1 cellular context compared by ENCODE assay signal in genomic region chr18:31942999-31943894, GRCh38.
TF ChIP-seq lines count a peak whose summit lies in the region.

TSS of gene TRAPPC8 (minus strand) at chr18:31943128. CDS start at chr18:31942764, 364 bp downstream.

TF ChIP-seq in H1, 55 proteins besides CTCF, POLR2A, EP300 and RAD21:
- TF ChIP-seq SAP30 (IDR thresholded peaks at IDR 0.05; ENCODE audit: insufficient read depth, insufficient replicate concordance, low read length) (peak; percentile 89), MAX (IDR thresholded peaks at IDR 0.05) (peak; percentile 76), RBBP5 (IDR thresholded peaks at IDR 0.05; ENCODE audit: borderline replicate concordance, low read depth, low read length) (peak; percentile 53; the same call in 1 of the 2 replicates), TAF7 (optimal IDR thresholded peaks at IDR 0.05; ENCODE audit: borderline replicate concordance, low read depth, low read length) (peak; percentile 52), ASH2L (IDR thresholded peaks at IDR 0.05; ENCODE audit: low read length) (peak; percentile 98), YY1 (IDR thresholded peaks at IDR 0.05; ENCODE audit: low read depth, low read length) (peak; percentile 95), EGR1 (IDR thresholded peaks at IDR 0.05; ENCODE audit: borderline replicate concordance, low read depth, low read length) (peak; percentile 82), POU5F1 (IDR thresholded peaks at IDR 0.05; ENCODE audit: low read depth, low read length) (no peak), SIN3A (conservative IDR thresholded peaks at IDR 0.05 in 1 of 2, IDR thresholded peaks at IDR 0.05 in 1 of 2; ENCODE audit: low read depth in 1 of 2, low read length in 2 of 2) (peak; percentile 81; a peak in 1 of 4 replicates), TAF1 (IDR thresholded peaks at IDR 0.05; ENCODE audit: low read depth, low read length) (peak; percentile 94), TBP (IDR thresholded peaks at IDR 0.05; ENCODE audit: low read depth, low read length) (peak; percentile 83), BCL11A (IDR thresholded peaks at IDR 0.05; ENCODE audit: low read depth in 2 of 2, low read length in 2 of 2) (no peak), CHD2 (IDR thresholded peaks at IDR 0.05; ENCODE audit: low read length) (0 out of 2 replicates have a peak, but pooled peaks have one; percentile 44), KDM5A (IDR thresholded peaks at IDR 0.05; ENCODE audit: low read length) (peak; percentile 86), SP1 (IDR thresholded peaks at IDR 0.05; ENCODE audit: low read depth, low read length) (peak; percentile 23; the same call in 1 of the 2 replicates), KDM4A (IDR thresholded peaks at IDR 0.05; ENCODE audit: low read depth, low read length, severe bottlenecking) (peak; percentile 36), NRF1 (IDR thresholded peaks at IDR 0.05; ENCODE audit: low read depth, low read length) (no peak), SIX5 (IDR thresholded peaks at IDR 0.05; ENCODE audit: low read depth, low read length) (0 out of 2 replicates have a peak, but pooled peaks have one; percentile 19), EZH2 (IDR thresholded peaks at IDR 0.05; ENCODE audit: low read depth, low read length, severe bottlenecking) (no peak), POLR2AphosphoS5 (IDR thresholded peaks at IDR 0.05; ENCODE audit: low read depth, low read length) (peak; percentile 96), E2F6 (IDR thresholded peaks at IDR 0.05) (peak; percentile 88), TEAD4 (IDR thresholded peaks at IDR 0.05; ENCODE audit: low read depth, low read length) (no peak), GTF2F1 (IDR thresholded peaks at IDR 0.05; ENCODE audit: borderline replicate concordance, low read depth, low read length) (0 out of 2 replicates have a peak, but pooled peaks have one; percentile 66), PHF8 (conservative IDR thresholded peaks at IDR 0.05; ENCODE audit: low read depth, low read length) (peak; percentile 90), CREB1 (IDR thresholded peaks at IDR 0.05) (0 out of 2 replicates have a peak, but pooled peaks have one; percentile 56)
- TF ChIP-seq, protein P1, sequence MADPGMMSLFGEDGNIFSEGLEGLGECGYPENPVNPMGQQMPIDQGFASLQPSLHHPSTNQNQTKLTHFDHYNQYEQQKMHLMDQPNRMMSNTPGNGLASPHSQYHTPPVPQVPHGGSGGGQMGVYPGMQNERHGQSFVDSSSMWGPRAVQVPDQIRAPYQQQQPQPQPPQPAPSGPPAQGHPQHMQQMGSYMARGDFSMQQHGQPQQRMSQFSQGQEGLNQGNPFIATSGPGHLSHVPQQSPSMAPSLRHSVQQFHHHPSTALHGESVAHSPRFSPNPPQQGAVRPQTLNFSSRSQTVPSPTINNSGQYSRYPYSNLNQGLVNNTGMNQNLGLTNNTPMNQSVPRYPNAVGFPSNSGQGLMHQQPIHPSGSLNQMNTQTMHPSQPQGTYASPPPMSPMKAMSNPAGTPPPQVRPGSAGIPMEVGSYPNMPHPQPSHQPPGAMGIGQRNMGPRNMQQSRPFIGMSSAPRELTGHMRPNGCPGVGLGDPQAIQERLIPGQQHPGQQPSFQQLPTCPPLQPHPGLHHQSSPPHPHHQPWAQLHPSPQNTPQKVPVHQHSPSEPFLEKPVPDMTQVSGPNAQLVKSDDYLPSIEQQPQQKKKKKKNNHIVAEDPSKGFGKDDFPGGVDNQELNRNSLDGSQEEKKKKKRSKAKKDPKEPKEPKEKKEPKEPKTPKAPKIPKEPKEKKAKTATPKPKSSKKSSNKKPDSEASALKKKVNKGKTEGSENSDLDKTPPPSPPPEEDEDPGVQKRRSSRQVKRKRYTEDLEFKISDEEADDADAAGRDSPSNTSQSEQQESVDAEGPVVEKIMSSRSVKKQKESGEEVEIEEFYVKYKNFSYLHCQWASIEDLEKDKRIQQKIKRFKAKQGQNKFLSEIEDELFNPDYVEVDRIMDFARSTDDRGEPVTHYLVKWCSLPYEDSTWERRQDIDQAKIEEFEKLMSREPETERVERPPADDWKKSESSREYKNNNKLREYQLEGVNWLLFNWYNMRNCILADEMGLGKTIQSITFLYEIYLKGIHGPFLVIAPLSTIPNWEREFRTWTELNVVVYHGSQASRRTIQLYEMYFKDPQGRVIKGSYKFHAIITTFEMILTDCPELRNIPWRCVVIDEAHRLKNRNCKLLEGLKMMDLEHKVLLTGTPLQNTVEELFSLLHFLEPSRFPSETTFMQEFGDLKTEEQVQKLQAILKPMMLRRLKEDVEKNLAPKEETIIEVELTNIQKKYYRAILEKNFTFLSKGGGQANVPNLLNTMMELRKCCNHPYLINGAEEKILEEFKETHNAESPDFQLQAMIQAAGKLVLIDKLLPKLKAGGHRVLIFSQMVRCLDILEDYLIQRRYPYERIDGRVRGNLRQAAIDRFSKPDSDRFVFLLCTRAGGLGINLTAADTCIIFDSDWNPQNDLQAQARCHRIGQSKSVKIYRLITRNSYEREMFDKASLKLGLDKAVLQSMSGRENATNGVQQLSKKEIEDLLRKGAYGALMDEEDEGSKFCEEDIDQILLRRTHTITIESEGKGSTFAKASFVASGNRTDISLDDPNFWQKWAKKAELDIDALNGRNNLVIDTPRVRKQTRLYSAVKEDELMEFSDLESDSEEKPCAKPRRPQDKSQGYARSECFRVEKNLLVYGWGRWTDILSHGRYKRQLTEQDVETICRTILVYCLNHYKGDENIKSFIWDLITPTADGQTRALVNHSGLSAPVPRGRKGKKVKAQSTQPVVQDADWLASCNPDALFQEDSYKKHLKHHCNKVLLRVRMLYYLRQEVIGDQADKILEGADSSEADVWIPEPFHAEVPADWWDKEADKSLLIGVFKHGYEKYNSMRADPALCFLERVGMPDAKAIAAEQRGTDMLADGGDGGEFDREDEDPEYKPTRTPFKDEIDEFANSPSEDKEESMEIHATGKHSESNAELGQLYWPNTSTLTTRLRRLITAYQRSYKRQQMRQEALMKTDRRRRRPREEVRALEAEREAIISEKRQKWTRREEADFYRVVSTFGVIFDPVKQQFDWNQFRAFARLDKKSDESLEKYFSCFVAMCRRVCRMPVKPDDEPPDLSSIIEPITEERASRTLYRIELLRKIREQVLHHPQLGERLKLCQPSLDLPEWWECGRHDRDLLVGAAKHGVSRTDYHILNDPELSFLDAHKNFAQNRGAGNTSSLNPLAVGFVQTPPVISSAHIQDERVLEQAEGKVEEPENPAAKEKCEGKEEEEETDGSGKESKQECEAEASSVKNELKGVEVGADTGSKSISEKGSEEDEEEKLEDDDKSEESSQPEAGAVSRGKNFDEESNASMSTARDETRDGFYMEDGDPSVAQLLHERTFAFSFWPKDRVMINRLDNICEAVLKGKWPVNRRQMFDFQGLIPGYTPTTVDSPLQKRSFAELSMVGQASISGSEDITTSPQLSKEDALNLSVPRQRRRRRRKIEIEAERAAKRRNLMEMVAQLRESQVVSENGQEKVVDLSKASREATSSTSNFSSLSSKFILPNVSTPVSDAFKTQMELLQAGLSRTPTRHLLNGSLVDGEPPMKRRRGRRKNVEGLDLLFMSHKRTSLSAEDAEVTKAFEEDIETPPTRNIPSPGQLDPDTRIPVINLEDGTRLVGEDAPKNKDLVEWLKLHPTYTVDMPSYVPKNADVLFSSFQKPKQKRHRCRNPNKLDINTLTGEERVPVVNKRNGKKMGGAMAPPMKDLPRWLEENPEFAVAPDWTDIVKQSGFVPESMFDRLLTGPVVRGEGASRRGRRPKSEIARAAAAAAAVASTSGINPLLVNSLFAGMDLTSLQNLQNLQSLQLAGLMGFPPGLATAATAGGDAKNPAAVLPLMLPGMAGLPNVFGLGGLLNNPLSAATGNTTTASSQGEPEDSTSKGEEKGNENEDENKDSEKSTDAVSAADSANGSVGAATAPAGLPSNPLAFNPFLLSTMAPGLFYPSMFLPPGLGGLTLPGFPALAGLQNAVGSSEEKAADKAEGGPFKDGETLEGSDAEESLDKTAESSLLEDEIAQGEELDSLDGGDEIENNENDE (IDR thresholded peaks at IDR 0.05; ENCODE audit: insufficient replicate concordance, low read length) = no peak
- TF ChIP-seq, protein P2, sequence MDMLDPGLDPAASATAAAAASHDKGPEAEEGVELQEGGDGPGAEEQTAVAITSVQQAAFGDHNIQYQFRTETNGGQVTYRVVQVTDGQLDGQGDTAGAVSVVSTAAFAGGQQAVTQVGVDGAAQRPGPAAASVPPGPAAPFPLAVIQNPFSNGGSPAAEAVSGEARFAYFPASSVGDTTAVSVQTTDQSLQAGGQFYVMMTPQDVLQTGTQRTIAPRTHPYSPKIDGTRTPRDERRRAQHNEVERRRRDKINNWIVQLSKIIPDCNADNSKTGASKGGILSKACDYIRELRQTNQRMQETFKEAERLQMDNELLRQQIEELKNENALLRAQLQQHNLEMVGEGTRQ (IDR thresholded peaks at IDR 0.05; ENCODE audit: low read length) = peak; percentile 96
- TF ChIP-seq, protein P3, sequence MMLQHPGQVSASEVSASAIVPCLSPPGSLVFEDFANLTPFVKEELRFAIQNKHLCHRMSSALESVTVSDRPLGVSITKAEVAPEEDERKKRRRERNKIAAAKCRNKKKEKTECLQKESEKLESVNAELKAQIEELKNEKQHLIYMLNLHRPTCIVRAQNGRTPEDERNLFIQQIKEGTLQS (IDR thresholded peaks at IDR 0.05; ENCODE audit: insufficient read depth, low read depth, low read length) = peak; percentile 94
- TF ChIP-seq, protein P4, sequence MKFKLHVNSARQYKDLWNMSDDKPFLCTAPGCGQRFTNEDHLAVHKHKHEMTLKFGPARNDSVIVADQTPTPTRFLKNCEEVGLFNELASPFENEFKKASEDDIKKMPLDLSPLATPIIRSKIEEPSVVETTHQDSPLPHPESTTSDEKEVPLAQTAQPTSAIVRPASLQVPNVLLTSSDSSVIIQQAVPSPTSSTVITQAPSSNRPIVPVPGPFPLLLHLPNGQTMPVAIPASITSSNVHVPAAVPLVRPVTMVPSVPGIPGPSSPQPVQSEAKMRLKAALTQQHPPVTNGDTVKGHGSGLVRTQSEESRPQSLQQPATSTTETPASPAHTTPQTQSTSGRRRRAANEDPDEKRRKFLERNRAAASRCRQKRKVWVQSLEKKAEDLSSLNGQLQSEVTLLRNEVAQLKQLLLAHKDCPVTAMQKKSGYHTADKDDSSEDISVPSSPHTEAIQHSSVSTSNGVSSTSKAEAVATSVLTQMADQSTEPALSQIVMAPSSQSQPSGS (IDR thresholded peaks at IDR 0.05; ENCODE audit: low read length) = no peak
